Comparison of ENCODE assay signal across 8 cellular contexts in the genomic region with DNA sequence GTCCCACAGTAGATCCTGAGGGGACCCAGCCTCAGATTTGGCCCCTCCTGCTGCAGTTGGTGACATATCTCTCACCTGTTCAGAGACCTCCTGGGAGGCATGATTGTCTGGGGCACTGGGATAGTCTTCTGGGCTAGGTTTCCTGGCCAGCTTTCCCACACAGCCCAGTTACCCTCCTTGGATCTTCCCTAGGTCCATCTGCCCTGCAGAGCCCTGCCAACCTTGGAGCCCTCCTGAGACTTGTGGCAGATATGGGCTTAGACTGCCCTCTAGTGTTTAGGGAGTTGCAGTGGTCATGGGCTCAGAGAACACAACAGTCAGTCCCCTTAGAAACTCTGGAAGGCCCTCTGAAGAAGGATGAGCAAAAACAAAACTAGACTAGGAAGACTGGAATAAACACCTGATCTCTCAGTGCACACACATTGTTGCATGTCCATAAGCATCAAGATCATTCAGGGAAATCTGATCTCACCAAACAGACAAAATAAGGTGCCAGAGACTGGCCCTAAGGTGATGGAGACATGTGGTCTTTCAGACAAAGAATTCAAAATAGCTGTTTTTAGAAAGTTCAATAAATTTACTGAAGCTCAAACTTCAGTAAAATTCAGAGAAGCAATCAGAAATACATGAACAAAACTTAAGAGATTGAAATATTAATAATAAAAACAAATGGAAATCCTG.
A peak's percentile ranks its signal among the peaks of the same experiment; 100 is the strongest.
DNase-seq lines count a peak whose midpoint lies in the region; ATAC-seq and TF ChIP-seq lines count a peak whose summit lies in the region.

No MANE protein-coding gene starts in this region.

- H3K4me1 Mint-ChIP-seq in activated CD8-positive, alpha-beta T cell treated with anti-CD3 and anti-CD28 coated beads, Interleukin-2, amount 10 ng/mL, durations not matched to agents 7 days and 5 days (ENCODE audit: low read depth), result no peaks in the 10 kb centered on the region

- peak; percentile 58 for ATAC-seq in activated CD8-positive, alpha-beta T cell treated with anti-CD3 and anti-CD28 coated beads, Interleukin-2, amount 10 ng/mL, durations not matched to agents 7 days and 5 days

- no peak overlapping the region for H3K27ac ChIP-seq in cardiac muscle cell

- CTCF ChIA-PET in activated CD8-positive, alpha-beta T cell treated with anti-CD3 and anti-CD28 coated beads, Interleukin-2, amount 10 ng/mL, durations not matched to agents 7 days and 5 days (lab: Charles Lee), result no interaction called here

- H3K4me3 ChIP-seq in cardiac muscle cell, result no peak overlapping the region
- H3K4me3 ChIP-seq in H7 (ENCODE audit: insufficient read depth, low read depth, low read length), result no peak overlapping the region
- no peak overlapping the region for H3K4me3 ChIP-seq in Jurkat, Clone E6-1 (ENCODE audit: low read length)

- peak; percentile 64 to 72 for DNase-seq in cardiac muscle cell (ENCODE audit: low read depth in 1 of 2, low spot score in 1 of 2)
- DNase-seq in cardiac septum (ENCODE audit: low spot score), result no peak
- peak; percentile 46 for DNase-seq in H7
- DNase-seq in Jurkat, Clone E6-1 (ENCODE audit: low read depth, low spot score), result peak; percentile 47
- DNase-seq in activated CD8-positive, alpha-beta T cell treated with anti-CD3 and anti-CD28 coated beads, Interleukin-2, amount 10 ng/mL, durations not matched to agents 7 days and 5 days, result no peak
- DNase-seq in left kidney (ENCODE audit: low read depth, low spot score), result peak; percentile 12
- DNase-seq in hippocampal formation (lab: John Stamatoyannopoulos, UW), result no peak
- no peak for DNase-seq in activated naive CD4-positive, alpha-beta T cell (lab: John Stamatoyannopoulos, UW)

- peak; percentile 75 for TF ChIP-seq CTCF in cardiac muscle cell (IDR thresholded peaks at IDR 0.05; ENCODE audit: low read depth, low read length)

- no peak overlapping the region for H3K4me3 Mint-ChIP-seq in activated CD8-positive, alpha-beta T cell treated with anti-CD3 and anti-CD28 coated beads, Interleukin-2, amount 10 ng/mL, durations not matched to agents 7 days and 5 days

- intact Hi-C loops in cardiac septum (cut with DNase I), result no loop called here

- peaks cover 4% of the 10 kb centered on the region for H3K9me3 Mint-ChIP-seq in activated CD8-positive, alpha-beta T cell treated with anti-CD3 and anti-CD28 coated beads, Interleukin-2, amount 10 ng/mL, durations not matched to agents 7 days and 5 days (ENCODE audit: insufficient read depth)

- H3K27me3 Mint-ChIP-seq in activated CD8-positive, alpha-beta T cell treated with anti-CD3 and anti-CD28 coated beads, Interleukin-2, amount 10 ng/mL, durations not matched to agents 7 days and 5 days (ENCODE audit: low read depth), result no peaks in the 10 kb centered on the region

- H3K9me3 ChIP-seq in cardiac muscle cell (ENCODE audit: low read depth), result no peaks in the 10 kb centered on the region

- no peak overlapping the region for H3K27ac Mint-ChIP-seq in activated CD8-positive, alpha-beta T cell treated with anti-CD3 and anti-CD28 coated beads, Interleukin-2, amount 10 ng/mL, durations not matched to agents 7 days and 5 days

- H3K36me3 ChIP-seq in cardiac muscle cell (no peaks in the 10 kb centered on the region), H7 (replicated peaks; ENCODE audit: control insufficient read depth, insufficient read depth, low read length) (no peaks in the 10 kb centered on the region)

- no peaks in the 10 kb centered on the region for H3K36me3 Mint-ChIP-seq in activated CD8-positive, alpha-beta T cell treated with anti-CD3 and anti-CD28 coated beads, Interleukin-2, amount 10 ng/mL, durations not matched to agents 7 days and 5 days (ENCODE audit: low read depth)

- H3K4me1 ChIP-seq in cardiac muscle cell (ENCODE audit: low read depth), result peaks cover 4% of the 10 kb centered on the region

- POLR2A ChIA-PET in activated CD8-positive, alpha-beta T cell treated with anti-CD3 and anti-CD28 coated beads, Interleukin-2, amount 10 ng/mL, durations not matched to agents 7 days and 5 days (lab: Charles Lee), result no interaction called here

- H3K27me3 ChIP-seq in cardiac muscle cell (no peaks in the 10 kb centered on the region), H7 (ENCODE audit: control insufficient read depth, insufficient read depth, low read length) (no peaks in the 10 kb centered on the region)

Comparison
In these comparisons a context has a peak if more than half of its experiments do, and no peak if none do; other contexts are left out.
1. DNase-seq: peak in cardiac muscle cell (2 of 2), H7 (single experiment), Jurkat, Clone E6-1 (single experiment) and left kidney (single experiment); none in cardiac septum (single experiment), activated CD8-positive, alpha-beta T cell treated with anti-CD3 and anti-CD28 coated beads, Interleukin-2, amount 10 ng/mL, durations not matched to agents 7 days and 5 days (single experiment), hippocampal formation (0 of 2) and activated naive CD4-positive, alpha-beta T cell (0 of 4).